12 cellular contexts compared by ENCODE assay signal in the genomic region with DNA sequence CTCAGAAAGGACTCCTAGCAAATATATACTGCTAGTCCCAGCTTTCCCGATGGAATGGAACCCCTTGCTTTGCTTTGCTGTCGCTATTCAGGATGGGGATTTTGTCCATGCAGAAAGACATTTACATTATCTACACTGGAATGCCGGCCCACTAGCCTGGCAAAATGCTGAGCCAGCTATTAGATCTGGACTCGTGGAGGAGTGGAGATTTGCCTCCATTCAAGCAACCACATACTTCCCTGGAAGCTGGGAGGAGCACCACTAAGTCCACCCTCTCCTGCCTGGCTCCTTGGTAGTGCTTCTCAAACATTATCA. TPM values are rescaled to one million over a fixed set of nuclear protein-coding genes. Genes with fewer than 3 reads are reported as not detected.
A peak's percentile ranks its signal among the peaks of the same experiment; 100 is the strongest.
DNase-seq lines count a peak whose midpoint lies in the region; ATAC-seq and TF ChIP-seq lines count a peak whose summit lies in the region.
"Had no signal": no experiment of that assay in that cellular context is flagged by ENCODE, and none has a peak within 500 bp of the region (broad histone marks: within the 10 kb centered on the region; RNA-seq: fewer than 3 reads in every experiment).

No MANE protein-coding gene starts in this region.

- TF ChIP-seq POLR2A in transverse colon (IDR thresholded peaks at IDR 0.05): no peak

- CTCF ChIA-PET in activated naive CD4-positive, alpha-beta T cell treated with anti-CD3 and anti-CD28 coated beads, Interleukin-2, amount 10 ng/mL, durations not matched to agents 7 days and 5 days (lab: Charles Lee): interaction anchor here (0.7 to 3.0 kb wide), 6 partner anchors 19 to 103 kb away, joined by 3 to 10 read pairs (median 4); no protein-coding TSS in a partner anchor
- CTCF ChIA-PET in activated CD8-positive, alpha-beta T cell treated with anti-CD3 and anti-CD28 coated beads for 36 hours (lab: Charles Lee): interaction anchor here (0.8 to 2.3 kb wide), 7 partner anchors 10 to 247 kb away, joined by 3 to 8 read pairs (median 3); no protein-coding TSS in a partner anchor

- H3K27ac Mint-ChIP-seq in activated naive CD4-positive, alpha-beta T cell treated with anti-CD3 and anti-CD28 coated beads, Interleukin-2, amount 10 ng/mL, durations not matched to agents 7 days and 5 days: peak overlapping the region; percentile 69
- H3K27ac Mint-ChIP-seq in activated CD8-positive, alpha-beta T cell treated with anti-CD3 and anti-CD28 coated beads for 36 hours: peak overlapping the region; percentile 59
- H3K27ac Mint-ChIP-seq: progenitor cell of endocrine pancreas had no signal

- H3K4me3 ChIP-seq in lower lobe of right lung (peak overlapping the region; percentile 55), transverse colon (peak overlapping the region in 3 of 4 donors; percentile 28 to 52 (median 38))

- peaks cover 9% of the 10 kb centered on the region for H3K4me1 ChIP-seq in lower lobe of right lung
- peaks cover 0 to 13% (median 8%) of the 10 kb centered on the region in 4 donors for H3K4me1 ChIP-seq in transverse colon
- H3K4me1 ChIP-seq: testis had no signal

- peaks cover 15% of the 10 kb centered on the region for H3K27me3 Mint-ChIP-seq in activated naive CD4-positive, alpha-beta T cell treated with anti-CD3 and anti-CD28 coated beads, Interleukin-2, amount 10 ng/mL, durations not matched to agents 7 days and 5 days
- no peaks in the 10 kb centered on the region for H3K27me3 Mint-ChIP-seq in activated CD8-positive, alpha-beta T cell treated with anti-CD3 and anti-CD28 coated beads for 36 hours

- DNase-seq in activated naive CD4-positive, alpha-beta T cell treated with anti-CD3 and anti-CD28 coated beads, Interleukin-2, amount 10 ng/mL, durations not matched to agents 7 days and 5 days: no peak
- no peak for DNase-seq in activated naive CD4-positive, alpha-beta T cell (lab: John Stamatoyannopoulos, UW)
- DNase-seq in activated CD8-positive, alpha-beta T cell treated with anti-CD3 and anti-CD28 coated beads for 36 hours: no peak
- DNase-seq in lower lobe of right lung (no peak), transverse colon (no peak), NCI-H524 treated with DMSO at 0.1 percent for 48 hours (lab: John Stamatoyannopoulos, UW) (no peak), T-helper 9 cell (no peak), occipital lobe (lab: John Stamatoyannopoulos, UW) (no peak)
- DNase-seq: DND-41 had no signal

- no peak for TF ChIP-seq EP300 in transverse colon (IDR thresholded peaks at IDR 0.05; ENCODE audit: low read depth)

- in situ Hi-C loops in transverse colon (cut with MboI; ENCODE audit: low pct_ligation_motif_present in 1 of 4, low pct_unique_long_range_greater_than_20kb in 1 of 4, low sequenced_read_pairs in 3 of 4): no loop called here

- H3K36me3 ChIP-seq in lower lobe of right lung (no peaks in the 10 kb centered on the region), transverse colon (no peaks in the 10 kb centered on the region)

- TF ChIP-seq CTCF in activated CD8-positive, alpha-beta T cell treated with anti-CD3 and anti-CD28 coated beads for 36 hours (IDR thresholded peaks at IDR 0.05): no peak
- no peak for TF ChIP-seq CTCF in lower lobe of right lung (IDR thresholded peaks at IDR 0.05)
- TF ChIP-seq CTCF in transverse colon (IDR thresholded peaks at IDR 0.05): no peak

- H3K27me3 ChIP-seq in lower lobe of right lung (ENCODE audit: low read depth) (no peaks in the 10 kb centered on the region), transverse colon (no peaks in the 10 kb centered on the region)
- H3K27me3 ChIP-seq: testis had no signal

- WGBS in transverse colon (ENCODE audit: low coverage in 1 of 2), 2 donors: 39% methylated on average over 4 of the region's 4 CpGs; no CpG with 5 or more reads in 1 of the 2 donors

- H3K36me3 Mint-ChIP-seq in activated naive CD4-positive, alpha-beta T cell treated with anti-CD3 and anti-CD28 coated beads, Interleukin-2, amount 10 ng/mL, durations not matched to agents 7 days and 5 days: no peaks in the 10 kb centered on the region
- H3K36me3 Mint-ChIP-seq in activated CD8-positive, alpha-beta T cell treated with anti-CD3 and anti-CD28 coated beads for 36 hours (ENCODE audit: low read depth): no peaks in the 10 kb centered on the region

- ATAC-seq in activated CD8-positive, alpha-beta T cell treated with anti-CD3 and anti-CD28 coated beads for 36 hours: no peak
- no peak for ATAC-seq in lower lobe of right lung

- H3K9me3 ChIP-seq in lower lobe of right lung: no peaks in the 10 kb centered on the region
- no peaks in the 10 kb centered on the region for H3K9me3 ChIP-seq in transverse colon
- H3K9me3 ChIP-seq: testis had no signal

- intact Hi-C loops in activated CD8-positive, alpha-beta T cell treated with anti-CD3 and anti-CD28 coated beads for 36 hours (cut with micrococcal nuclease): no loop called here
- intact Hi-C loops in lower lobe of right lung (cut with DNase I) (no loop called here), transverse colon (cut with DNase I; ENCODE audit: low total_unique reads) (no loop called here)

- H3K4me3 Mint-ChIP-seq in activated naive CD4-positive, alpha-beta T cell treated with anti-CD3 and anti-CD28 coated beads, Interleukin-2, amount 10 ng/mL, durations not matched to agents 7 days and 5 days: peak overlapping the region; percentile 65
- H3K4me3 Mint-ChIP-seq in activated CD8-positive, alpha-beta T cell treated with anti-CD3 and anti-CD28 coated beads for 36 hours: peak overlapping the region; percentile 57

- POLR2A ChIA-PET in activated CD8-positive, alpha-beta T cell treated with anti-CD3 and anti-CD28 coated beads for 36 hours (lab: Charles Lee): interaction anchor here (1.4 kb wide), 1 partner anchor 25 kb away, joined by 4 read pairs; a partner anchor contains a TSS

- H3K27ac ChIP-seq in lower lobe of right lung: peak overlapping the region; percentile 83
- H3K27ac ChIP-seq in transverse colon: peak overlapping the region; percentile 80 to 90 (median 86)

- H3K4me1 Mint-ChIP-seq in activated naive CD4-positive, alpha-beta T cell treated with anti-CD3 and anti-CD28 coated beads, Interleukin-2, amount 10 ng/mL, durations not matched to agents 7 days and 5 days: peaks cover 22% of the 10 kb centered on the region
- H3K4me1 Mint-ChIP-seq in activated CD8-positive, alpha-beta T cell treated with anti-CD3 and anti-CD28 coated beads for 36 hours (ENCODE audit: low read depth): peaks cover 13% of the 10 kb centered on the region

- H3K9me3 Mint-ChIP-seq in activated naive CD4-positive, alpha-beta T cell treated with anti-CD3 and anti-CD28 coated beads, Interleukin-2, amount 10 ng/mL, durations not matched to agents 7 days and 5 days: no peaks in the 10 kb centered on the region
- no peaks in the 10 kb centered on the region for H3K9me3 Mint-ChIP-seq in activated CD8-positive, alpha-beta T cell treated with anti-CD3 and anti-CD28 coated beads for 36 hours

RNA-seq across cellular contexts. Expression of a gene that starts 24.1 kb away (rescaled TPM):
- total RNA-seq in activated CD8-positive, alpha-beta T cell treated with anti-CD3 and anti-CD28 coated beads for 36 hours: 1 to 10 TPM; 3.5 TPM
- total RNA-seq in lower lobe of right lung: 4.2 TPM
- not detected for total RNA-seq in transverse colon
- 2.7 TPM for total RNA-seq in occipital lobe

RNA-seq across cellular contexts. Expression of a gene that starts 59.9 kb away (rescaled TPM):
- total RNA-seq in activated CD8-positive, alpha-beta T cell treated with anti-CD3 and anti-CD28 coated beads for 36 hours: under 1 TPM; 0.16 to 0.38 TPM
- 2.9 TPM for total RNA-seq in lower lobe of right lung
- 10 to 100 TPM in 3 of 4 donors, 1 to 10 TPM in 1; 3.2 to 52.0 (median 34.1) TPM for total RNA-seq in transverse colon
- total RNA-seq in occipital lobe: 0.31 TPM
- total RNA-seq: progenitor cell of endocrine pancreas, RPMI7951 had no signal
